8 cellular contexts compared by ENCODE assay signal in the genomic region with DNA sequence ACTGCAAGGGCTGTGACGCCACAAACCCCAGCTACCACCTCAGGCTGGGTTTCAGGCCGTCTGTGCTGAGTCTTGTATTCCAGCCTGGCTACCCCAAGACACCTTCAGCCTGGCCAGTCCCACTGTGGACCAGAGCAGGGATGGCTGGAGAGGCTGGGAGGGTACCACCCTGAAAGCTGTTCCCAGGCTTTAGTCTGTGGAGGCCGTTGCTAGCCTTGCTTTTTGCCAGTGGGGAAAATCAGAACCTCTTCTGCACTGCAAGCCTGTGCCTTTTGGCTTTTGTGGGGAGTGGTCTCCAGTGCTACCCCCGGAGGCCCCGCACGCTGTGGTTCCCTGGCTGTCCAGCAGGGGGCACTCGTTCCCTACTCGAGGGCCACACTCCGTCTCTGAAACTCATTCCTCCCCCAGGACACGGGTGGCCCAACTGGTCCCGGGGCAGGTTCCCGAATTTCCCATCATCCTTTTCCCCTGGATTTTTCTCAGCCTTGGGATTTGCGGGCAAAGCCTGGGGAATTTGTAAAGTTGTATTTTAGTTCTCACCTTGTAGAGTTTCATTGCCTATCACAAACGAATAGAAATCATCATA.
DNase-seq lines count a peak whose midpoint lies in the region; ATAC-seq and TF ChIP-seq lines count a peak whose summit lies in the region.

No MANE protein-coding gene starts in this region.

- H3K27ac ChIP-seq in RWPE1 (peak overlapping the region; percentile 98), colonic mucosa (no peak overlapping the region), aorta (ENCODE audit: low read depth in 1 of 2, low read length in 2 of 2) (peak overlapping the region in 1 of 2 donors; percentile 65)

- H3K36me3 ChIP-seq in colonic mucosa (no peaks in the 10 kb centered on the region), aorta (ENCODE audit: control insufficient read depth in 1 of 2, insufficient read depth in 2 of 2, low read length in 1 of 2) (peaks cover 0 to 2% of the 10 kb centered on the region in 2 donors)

- no peak overlapping the region for H3K4me3 ChIP-seq in colonic mucosa
- no peak overlapping the region for H3K4me3 ChIP-seq in aorta (ENCODE audit: low read length in 2 of 2)

- CTCF ChIA-PET in RWPE1 (lab: Yijun Ruan, JAX): interaction anchor here (0.6 to 1.3 kb wide), 8 partner anchors 13 to 167 kb away, joined by 3 to 10 read pairs (median 4); no protein-coding TSS in a partner anchor

- 29 to 31% methylated on average over 14 of the region's 14 CpGs for WGBS in aorta, 2 donors

- H3K4me1 Mint-ChIP-seq in natural killer cell: peaks cover 0 to 4% of the 10 kb centered on the region in 2 donors

- no peaks in the 10 kb centered on the region for H3K36me3 Mint-ChIP-seq in natural killer cell

- H3K27me3 ChIP-seq in colonic mucosa (no peaks in the 10 kb centered on the region), aorta (ENCODE audit: control insufficient read depth in 1 of 2, insufficient read depth in 2 of 2, low read length in 1 of 2) (no peaks in the 10 kb centered on the region)

- peak in 1 of 3 donors; percentile 42 for ATAC-seq in natural killer cell
- ATAC-seq in aorta (ENCODE audit: low FRiP score): peak; percentile 56
- ATAC-seq in HG03045 (IDR thresholded peaks at IDR 0.05; ENCODE audit: unreplicated experiment): no peak

- peak; percentile 5 for DNase-seq in NK-92 treated with Interleukin-12 subunit alpha and Interleukin-12 subunit beta, amount 100 ng/mL, for 24 hours (lab: John Stamatoyannopoulos, UW)
- no peak for DNase-seq in NK-92 (lab: John Stamatoyannopoulos, UW; ENCODE audit: unreplicated experiment)
- DNase-seq in RWPE1 (ENCODE audit: low spot score): no peak
- peak; percentile 53 for DNase-seq in colonic mucosa
- peak; percentile 19 for DNase-seq in natural killer cell
- DNase-seq in aorta: peak in 1 of 2 donors; percentile 89
- no peak for DNase-seq in NCI-H226

- no peak overlapping the region for H3K27ac Mint-ChIP-seq in natural killer cell

- H3K4me1 ChIP-seq in colonic mucosa (no peaks in the 10 kb centered on the region), aorta (ENCODE audit: control insufficient read depth in 1 of 2, insufficient read depth in 2 of 2, low read length in 2 of 2) (peaks cover 0 to 5% of the 10 kb centered on the region in 2 donors)

- no peaks in the 10 kb centered on the region for H3K9me3 ChIP-seq in colonic mucosa
- H3K9me3 ChIP-seq in aorta (ENCODE audit: control insufficient read depth, low read length): no peaks in the 10 kb centered on the region

- TF ChIP-seq CTCF in RWPE1 (conservative IDR thresholded peaks at IDR 0.05; ENCODE audit: low read depth): peak; percentile 66
- peak; percentile 94 for TF ChIP-seq CTCF in colonic mucosa (IDR thresholded peaks at IDR 0.05)
- TF ChIP-seq CTCF in natural killer cell (IDR thresholded peaks at IDR 0.05): peak; percentile 66

- no peak overlapping the region for H3K9ac ChIP-seq in colonic mucosa (ENCODE audit: low read depth in 2 of 2, low read length in 2 of 2)

- no peaks in the 10 kb centered on the region for H3K9me3 Mint-ChIP-seq in natural killer cell

- H3K27me3 Mint-ChIP-seq in natural killer cell (ENCODE audit: low read depth in 2 of 2): peaks cover 0 to 11% of the 10 kb centered on the region in 2 donors

- H3K4me3 Mint-ChIP-seq in natural killer cell: no peak overlapping the region

- intact Hi-C loops in colonic mucosa (cut with DNase I): no loop called here
- intact Hi-C loops in natural killer cell (cut with micrococcal nuclease): no loop called here
- intact Hi-C loops in aorta (cut with DNase I): loop anchor here in 1 of 2 donors (5.0 to 10.0 kb wide), 2 partner anchors 90 to 142 kb away; no protein-coding TSS in a partner anchor

- POLR2A ChIA-PET in RWPE1 (lab: Yijun Ruan, JAX; ENCODE audit: low non-redundant PET): no interaction called here

Comparison
In these comparisons a context has a peak if more than half of its experiments do, and no peak if none do; other contexts are left out.
1. DNase-seq: peak in NK-92 treated with Interleukin-12 subunit alpha and Interleukin-12 subunit beta, amount 100 ng/mL, for 24 hours (single experiment), colonic mucosa (single experiment) and natural killer cell (single experiment); none in NK-92 (single experiment), RWPE1 (single experiment) and NCI-H226 (single experiment).
2. Peak in every context shown above with its lines, with median percentiles within 50 percentile points of each other: CTCF ChIP-seq.